In genomic region chr11:105673089-105673488, GRCh38 we compare ENCODE assay signal across 8 cellular contexts.
DNase-seq lines count a peak whose midpoint lies in the region; ATAC-seq, FAIRE-seq and TF ChIP-seq lines count a peak whose summit lies in the region.

No MANE protein-coding gene starts in this region.

- H2BK120ac ChIP-seq in mesenchymal stem cell (ENCODE audit: low read depth, low read length): no peak overlapping the region

- no peak overlapping the region for H2AK5ac ChIP-seq in mesenchymal stem cell (ENCODE audit: low read length, severe bottlenecking)

- no peak overlapping the region for H3K4ac ChIP-seq in mesenchymal stem cell (ENCODE audit: low read depth in 1 of 2, low read length in 2 of 2)

- H3K9me3 ChIP-seq in MG63 (no peaks in the 10 kb centered on the region), mesenchymal stem cell (ENCODE audit: control insufficient read depth, low read length) (peaks cover 8% of the 10 kb centered on the region), osteoblast (ENCODE audit: low read depth, low read length) (no peaks in the 10 kb centered on the region)

- H3K14ac ChIP-seq in mesenchymal stem cell (ENCODE audit: low read length in 2 of 2): no peak overlapping the region

- FAIRE-seq in GM19239 (lab: Jason Lieb, UNC): no peak

- WGBS in mesenchymal stem cell: 0% methylated on average over 2 of the region's 3 CpGs

- no peak overlapping the region for H2BK5ac ChIP-seq in mesenchymal stem cell (ENCODE audit: low read depth, low read length, poor library complexity, severe bottlenecking)

- H3K36me3 ChIP-seq in MG63: no peaks in the 10 kb centered on the region
- no peaks in the 10 kb centered on the region for H3K36me3 ChIP-seq in mesenchymal stem cell (ENCODE audit: control insufficient read depth in 1 of 2, insufficient read depth in 2 of 2, low read depth in 1 of 2, low read length in 2 of 2)
- no peaks in the 10 kb centered on the region for H3K36me3 ChIP-seq in osteoblast (ENCODE audit: insufficient read depth, low read length)

- H4K8ac ChIP-seq in mesenchymal stem cell (ENCODE audit: low read length): no peak overlapping the region

- no peak overlapping the region for H4K91ac ChIP-seq in mesenchymal stem cell (ENCODE audit: low read length)

- DNase-seq in GDM1 (lab: John Stamatoyannopoulos, UW) (peak; percentile 1), MG63 (peak; percentile 20), astrocyte of the spinal cord (ENCODE audit: low read depth, low spot score) (peak; percentile 68), mesenchymal stem cell (peak; percentile 70), GM19239 (ENCODE audit: insufficient read length, low spot score) (no peak), osteoblast (ENCODE audit: insufficient read length, low spot score, missing footprints) (no peak)
- DNase-seq in central memory CD4-positive, alpha-beta T cell: no peak

- H3K79me1 ChIP-seq in mesenchymal stem cell (replicated peaks; ENCODE audit: low read length, poor library complexity, severe bottlenecking): no peaks in the 10 kb centered on the region

- H3K4me1 ChIP-seq in mesenchymal stem cell (ENCODE audit: control insufficient read depth, insufficient read depth, low read depth, low read length) (no peaks in the 10 kb centered on the region), osteoblast (ENCODE audit: insufficient read depth, low read length) (no peaks in the 10 kb centered on the region)

- H3K4me3 ChIP-seq in MG63 (no peak overlapping the region), astrocyte of the spinal cord (ENCODE audit: low read depth, low read length) (no peak overlapping the region), mesenchymal stem cell (ENCODE audit: insufficient read depth in 1 of 2, low read depth in 1 of 2, low read length in 2 of 2) (no peak overlapping the region), osteoblast (ENCODE audit: insufficient read depth, low read length) (no peak overlapping the region)

- in situ Hi-C loops in astrocyte of the spinal cord (cut with HindIII; ENCODE audit: low sequenced_read_pairs): no loop called here

- H2AFZ ChIP-seq in mesenchymal stem cell (ENCODE audit: low read depth, low read length) (no peak overlapping the region), osteoblast (ENCODE audit: low read length) (no peak overlapping the region)

- no peaks in the 10 kb centered on the region for H4K20me1 ChIP-seq in osteoblast (ENCODE audit: insufficient read depth, low read length)

- no peak overlapping the region for H3K27ac ChIP-seq in mesenchymal stem cell (ENCODE audit: low read length, poor library complexity, severe bottlenecking)
- no peak overlapping the region for H3K27ac ChIP-seq in osteoblast (ENCODE audit: low read depth, low read length)

- TF ChIP-seq CTCF in astrocyte of the spinal cord (IDR thresholded peaks at IDR 0.05; ENCODE audit: low read depth, low read length): no peak
- TF ChIP-seq CTCF in osteoblast (IDR thresholded peaks at IDR 0.05; ENCODE audit: extremely low read depth, low read depth, low read length): no peak

- H3K79me2 ChIP-seq in osteoblast (ENCODE audit: insufficient read depth, low read length): no peaks in the 10 kb centered on the region

- no peak overlapping the region for H3K23ac ChIP-seq in mesenchymal stem cell (ENCODE audit: low read length in 2 of 2)

- H3K27me3 ChIP-seq in MG63: no peaks in the 10 kb centered on the region
- no peaks in the 10 kb centered on the region for H3K27me3 ChIP-seq in mesenchymal stem cell (ENCODE audit: control insufficient read depth in 1 of 2, insufficient read depth in 1 of 2, low read length in 2 of 2)
- H3K27me3 ChIP-seq in osteoblast (ENCODE audit: insufficient read depth, low read length): no peaks in the 10 kb centered on the region

- no peak overlapping the region for H3K4me2 ChIP-seq in mesenchymal stem cell (ENCODE audit: low read length, poor library complexity, severe bottlenecking)
- H3K4me2 ChIP-seq in osteoblast (ENCODE audit: insufficient read depth, low read length): no peak overlapping the region

- no peak overlapping the region for H2BK15ac ChIP-seq in mesenchymal stem cell (ENCODE audit: low read depth, poor library complexity, severe bottlenecking)

- no peak for ATAC-seq in GM19467 (IDR thresholded peaks at IDR 0.05; ENCODE audit: unreplicated experiment)

- H3K18ac ChIP-seq in mesenchymal stem cell (ENCODE audit: low read depth in 1 of 2, low read length in 2 of 2): no peak overlapping the region

- H3K9ac ChIP-seq in mesenchymal stem cell (ENCODE audit: low read length): no peak overlapping the region

- H2BK12ac ChIP-seq in mesenchymal stem cell (ENCODE audit: low read length in 2 of 2): no peak overlapping the region

Comparison
In these comparisons a context has a peak if more than half of its experiments do, and no peak if none do; other contexts are left out.
1. DNase-seq: peak in GDM1 (single experiment), MG63 (single experiment), astrocyte of the spinal cord (single experiment) and mesenchymal stem cell (single experiment); none in GM19239 (single experiment), osteoblast (single experiment) and central memory CD4-positive, alpha-beta T cell (single experiment).